15 cellular contexts compared by ENCODE assay signal in the genomic region with DNA sequence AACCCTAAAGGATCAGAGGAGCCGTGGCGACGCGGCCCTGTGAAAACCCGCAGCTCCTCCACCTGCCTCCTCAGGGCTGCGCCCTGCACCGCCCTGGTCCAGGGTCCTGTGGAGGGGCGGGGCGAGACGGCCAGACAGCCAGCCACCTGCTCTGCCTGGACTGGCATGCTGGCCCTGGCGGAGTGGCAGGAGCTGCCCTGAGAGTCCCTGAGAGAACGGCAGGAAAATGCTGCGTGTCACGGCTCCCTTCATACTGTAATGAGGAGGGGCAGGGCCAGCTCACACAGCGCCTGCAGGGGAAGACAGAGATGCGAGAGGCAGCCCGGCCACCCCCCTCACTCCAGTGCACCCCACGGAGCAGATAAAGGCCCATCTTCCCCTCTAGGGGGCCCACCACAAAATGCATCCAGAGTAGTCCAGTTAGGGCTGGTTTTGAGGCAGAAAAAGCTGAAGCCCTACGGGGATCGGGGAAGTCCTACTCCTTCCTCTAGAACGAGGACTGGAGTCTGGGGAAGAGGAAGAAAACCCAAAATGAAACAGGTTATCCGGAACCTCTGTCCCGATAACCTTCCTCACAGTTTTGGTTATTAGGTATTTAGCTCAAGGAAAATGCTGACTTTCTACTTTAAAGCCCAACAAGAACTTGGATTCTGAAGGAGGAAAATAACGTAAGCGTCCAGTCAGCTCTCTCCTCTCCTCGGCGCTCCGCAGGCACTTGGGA.
DNase-seq lines count a peak whose midpoint lies in the region; ATAC-seq and TF ChIP-seq lines count a peak whose summit lies in the region.
"Had no signal": no experiment of that assay in that cellular context is flagged by ENCODE, and none has a peak within 500 bp of the region (broad histone marks: within the 10 kb centered on the region; RNA-seq: fewer than 3 reads in every experiment).

No MANE protein-coding gene starts in this region.

- no peak overlapping the region for H3K4me3 Mint-ChIP-seq in activated CD4-positive, alpha-beta T cell treated with anti-CD3 and anti-CD28 coated beads for 36 hours
- no peak overlapping the region for H3K4me3 Mint-ChIP-seq in chondrocyte (ENCODE audit: unreplicated experiment)
- H3K4me3 Mint-ChIP-seq: activated naive CD4-positive, alpha-beta T cell treated with anti-CD3 and anti-CD28 coated beads, Interleukin-2, amount 50 U/mL, for 24 hours; immature natural killer cell; T-helper 2 cell treated with Interferon-gamma antibody and Interleukin-4, amounts not matched to agents 5 μg/mL and 100 μg/mL, for 36 hours had no signal

- in situ Hi-C loops in gastrocnemius medialis (cut with MboI; ENCODE audit: low sequenced_read_pairs in 4 of 4), result no loop called here

- no peak overlapping the region for H3K4me3 ChIP-seq in gastrocnemius medialis
- no peak overlapping the region for H3K4me3 ChIP-seq in esophagus muscularis mucosa
- H3K4me3 ChIP-seq: smooth muscle cell had no signal

- ATAC-seq in activated CD4-positive, alpha-beta T cell treated with anti-CD3 and anti-CD28 coated beads for 36 hours, result no peak
- ATAC-seq in gastrocnemius medialis (no peak), HG03196 (IDR thresholded peaks at IDR 0.05; ENCODE audit: unreplicated experiment) (no peak), GM18907 (IDR thresholded peaks at IDR 0.05; ENCODE audit: unreplicated experiment) (no peak)
- ATAC-seq: PC-3 had no signal

- TF ChIP-seq POLR2A in gastrocnemius medialis (IDR thresholded peaks at IDR 0.05) (no peak), esophagus muscularis mucosa (IDR thresholded peaks at IDR 0.05; ENCODE audit: low read depth) (no peak)

- no peaks in the 10 kb centered on the region for H3K27me3 Mint-ChIP-seq in activated CD4-positive, alpha-beta T cell treated with anti-CD3 and anti-CD28 coated beads for 36 hours
- no peaks in the 10 kb centered on the region for H3K27me3 Mint-ChIP-seq in chondrocyte (ENCODE audit: low read depth)
- H3K27me3 Mint-ChIP-seq: activated naive CD4-positive, alpha-beta T cell treated with anti-CD3 and anti-CD28 coated beads, Interleukin-2, amount 50 U/mL, for 24 hours had no signal

- DNase-seq in activated CD4-positive, alpha-beta T cell treated with anti-CD3 and anti-CD28 coated beads for 36 hours, result no peak
- no peak for DNase-seq in activated CD4-positive, alpha-beta T cell treated with anti-CD3 and anti-CD28 coated beads for 1 hour
- DNase-seq in NCI-H1105 treated with DMSO at 0.1 percent for 48 hours (lab: John Stamatoyannopoulos, UW), result peak; percentile 90
- DNase-seq in chondrocyte (ENCODE audit: low spot score), result no peak
- peak in 1 of 2 donors; percentile 48 for DNase-seq in gastrocnemius medialis
- DNase-seq in esophagus muscularis mucosa (ENCODE audit: extremely low spot score), result no peak
- DNase-seq: activated CD4-positive, alpha-beta T cell treated with anti-CD3 and anti-CD28 coated beads, Interleukin-2, amount 50 U/mL, for 4 hours; DND-41; immature natural killer cell; PC-3 had no signal

- POLR2A ChIA-PET in activated CD4-positive, alpha-beta T cell treated with anti-CD3 and anti-CD28 coated beads for 36 hours (lab: Charles Lee), result no interaction called here

- TF ChIP-seq CTCF in chondrocyte (IDR thresholded peaks at IDR 0.05), result peak; percentile 17
- no peak for TF ChIP-seq CTCF in gastrocnemius medialis (IDR thresholded peaks at IDR 0.05 in 4 of 5, conservative IDR thresholded peaks at IDR 0.05 in 1 of 5)
- no peak for TF ChIP-seq CTCF in esophagus muscularis mucosa (IDR thresholded peaks at IDR 0.05)

- H3K4me1 ChIP-seq in gastrocnemius medialis (peaks cover 53 to 72% of the 10 kb centered on the region in 2 donors), esophagus muscularis mucosa (no peaks in the 10 kb centered on the region)

- WGBS in esophagus muscularis mucosa, result 91% methylated on average over 21 of the region's 28 CpGs

- intact Hi-C loops in activated CD4-positive, alpha-beta T cell treated with anti-CD3 and anti-CD28 coated beads for 36 hours (cut with DNase I, micrococcal nuclease), result no loop called here
- intact Hi-C loops in gastrocnemius medialis (cut with DNase I; ENCODE audit: low total_unique reads) (loop anchor here (2.0 to 5.0 kb wide), 4 partner anchors 108 to 232 kb away; a partner anchor contains a TSS), esophagus muscularis mucosa (cut with DNase I) (no loop called here)

- H3K27me3 ChIP-seq in gastrocnemius medialis (no peaks in the 10 kb centered on the region), esophagus muscularis mucosa (no peaks in the 10 kb centered on the region)

- H3K27ac ChIP-seq in gastrocnemius medialis, result peak overlapping the region; percentile 45 to 86 (median 55)
- H3K27ac ChIP-seq in esophagus muscularis mucosa (replicated peaks in 1 of 4), result no peak overlapping the region

- no peaks in the 10 kb centered on the region for H3K9me3 ChIP-seq in gastrocnemius medialis
- no peaks in the 10 kb centered on the region for H3K9me3 ChIP-seq in esophagus muscularis mucosa

- peak overlapping the region; percentile 32 for H3K27ac Mint-ChIP-seq in activated CD4-positive, alpha-beta T cell treated with anti-CD3 and anti-CD28 coated beads for 36 hours
- H3K27ac Mint-ChIP-seq in chondrocyte (ENCODE audit: unreplicated experiment), result no peak overlapping the region
- H3K27ac Mint-ChIP-seq: activated naive CD4-positive, alpha-beta T cell treated with anti-CD3 and anti-CD28 coated beads, Interleukin-2, amount 50 U/mL, for 24 hours; T-helper 2 cell treated with Interferon-gamma antibody and Interleukin-4, amounts not matched to agents 5 μg/mL and 100 μg/mL, for 36 hours had no signal

- CTCF ChIA-PET in activated CD4-positive, alpha-beta T cell treated with anti-CD3 and anti-CD28 coated beads for 36 hours (lab: Charles Lee), result no interaction called here

- no peaks in the 10 kb centered on the region for H3K4me1 Mint-ChIP-seq in activated CD4-positive, alpha-beta T cell treated with anti-CD3 and anti-CD28 coated beads for 36 hours
- peaks cover 71% of the 10 kb centered on the region for H3K4me1 Mint-ChIP-seq in chondrocyte (ENCODE audit: low read depth)
- H3K4me1 Mint-ChIP-seq: activated naive CD4-positive, alpha-beta T cell treated with anti-CD3 and anti-CD28 coated beads, Interleukin-2, amount 50 U/mL, for 24 hours had no signal

- peaks cover 0 to 19% of the 10 kb centered on the region in 2 donors for H3K36me3 ChIP-seq in gastrocnemius medialis
- H3K36me3 ChIP-seq in esophagus muscularis mucosa, result peaks cover 25 to 81% (median 66%) of the 10 kb centered on the region in 4 donors

- peaks cover 15% of the 10 kb centered on the region for H3K36me3 Mint-ChIP-seq in activated CD4-positive, alpha-beta T cell treated with anti-CD3 and anti-CD28 coated beads for 36 hours (ENCODE audit: low read depth)
- H3K36me3 Mint-ChIP-seq in chondrocyte (ENCODE audit: low read depth), result peaks cover 46% of the 10 kb centered on the region

- no peak for TF ChIP-seq EP300 in esophagus muscularis mucosa (IDR thresholded peaks at IDR 0.05)

- no peaks in the 10 kb centered on the region for H3K9me3 Mint-ChIP-seq in activated CD4-positive, alpha-beta T cell treated with anti-CD3 and anti-CD28 coated beads for 36 hours (ENCODE audit: low read depth)
- H3K9me3 Mint-ChIP-seq in chondrocyte (ENCODE audit: low read depth), result no peaks in the 10 kb centered on the region
- H3K9me3 Mint-ChIP-seq: activated naive CD4-positive, alpha-beta T cell treated with anti-CD3 and anti-CD28 coated beads, Interleukin-2, amount 50 U/mL, for 24 hours; T-helper 2 cell treated with Interferon-gamma antibody and Interleukin-4, amounts not matched to agents 5 μg/mL and 100 μg/mL, for 36 hours had no signal

Comparison
In these comparisons a context has a peak if more than half of its experiments do, and no peak if none do; other contexts are left out.
1. H3K27ac ChIP-seq: peak in gastrocnemius medialis (4 of 4); none in esophagus muscularis mucosa (0 of 4).